Comparison of ENCODE assay signal across 24 cellular contexts in the genomic region with DNA sequence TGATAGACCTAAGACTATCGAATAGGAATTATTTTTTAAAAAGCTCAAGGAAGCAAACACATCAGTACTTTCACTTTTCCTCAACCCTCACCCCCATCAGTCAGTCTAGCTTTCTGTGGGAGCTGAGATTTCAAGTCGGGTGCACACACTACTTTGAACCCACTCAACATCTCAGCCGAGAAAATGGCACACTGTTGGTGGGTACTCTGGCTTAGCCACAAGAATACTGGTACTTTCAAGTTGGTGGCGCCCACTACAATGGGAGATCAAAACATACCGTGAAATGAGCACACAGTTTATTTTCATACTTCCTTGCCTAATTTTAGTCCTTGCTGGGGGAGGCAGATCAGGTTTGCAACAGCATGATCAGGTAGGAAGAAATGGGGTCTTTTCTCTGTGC. TPM values are rescaled to one million over a fixed set of nuclear protein-coding genes. Genes with fewer than 3 reads are reported as not detected.
DNase-seq lines count a peak whose midpoint lies in the region; ATAC-seq and TF ChIP-seq lines count a peak whose summit lies in the region.
"Had no signal": no experiment of that assay in that cellular context is flagged by ENCODE, and none has a peak within 500 bp of the region (broad histone marks: within the 10 kb centered on the region; RNA-seq: fewer than 3 reads in every experiment).

No MANE protein-coding gene starts in this region.

- peak overlapping the region; percentile 69 for H3K4me3 Mint-ChIP-seq in CD8-positive, alpha-beta T cell
- H3K4me3 Mint-ChIP-seq in activated B cell treated with CpG ODN at 0.5 μM for 24 hours (peak overlapping the region; percentile 35), WTC11 (no peak overlapping the region)
- H3K4me3 Mint-ChIP-seq: activated CD8-positive, alpha-beta memory T cell treated with anti-CD3 and anti-CD28 coated beads, Interleukin-2, amount 10 ng/mL, durations not matched to agents 7 days and 5 days had no signal

- CTCF ChIA-PET in CD8-positive, alpha-beta T cell (lab: Charles Lee), result interaction anchor here (0.9 kb wide), 1 partner anchor 49 kb away, joined by 3 read pairs; no protein-coding TSS in a partner anchor
- CTCF ChIA-PET in activated B cell treated with CpG ODN at 0.5 μM for 24 hours (lab: Charles Lee), result no interaction called here
- CTCF ChIA-PET in WTC11 (lab: Charles Lee), result no interaction called here

- H3K4me1 Mint-ChIP-seq in CD8-positive, alpha-beta T cell (ENCODE audit: low read depth), result peaks cover 64% of the 10 kb centered on the region
- H3K4me1 Mint-ChIP-seq in activated B cell treated with CpG ODN at 0.5 μM for 24 hours (peaks cover 11% of the 10 kb centered on the region), WTC11 (peaks cover 8% of the 10 kb centered on the region)

- H3K4me3 ChIP-seq in BLaER1 treated with 17β-estradiol and CSF1 and Interleukin-3, amounts not matched to agents 10 nM and 100 nM, result no peak overlapping the region
- no peak overlapping the region for H3K4me3 ChIP-seq in CD8-positive, alpha-beta T cell (ENCODE audit: low read depth, low read length)
- H3K4me3 ChIP-seq: HAP-1, transverse colon had no signal

- DNase-seq in CD8-positive, alpha-beta T cell, result no peak
- DNase-seq in activated B cell treated with CpG ODN at 0.5 μM for 24 hours, result no peak
- peak; percentile 1 for DNase-seq in activated naive CD8-positive, alpha-beta T cell treated with anti-CD3 and anti-CD28 coated beads, Interleukin-2, amount 50 U/mL, for 16 hours (ENCODE audit: low read depth, low spot score)
- DNase-seq in GDM1 (lab: John Stamatoyannopoulos, UW), result no peak
- DNase-seq in WTC11 (ENCODE audit: low spot score), result no peak
- no peak for DNase-seq in activated gamma-delta T cell treated with Interleukin-2 at 50 U/mL for 16 hours
- DNase-seq: activated CD8-positive, alpha-beta memory T cell treated with anti-CD3 and anti-CD28 coated beads, Interleukin-2, amount 10 ng/mL, durations not matched to agents 7 days and 5 days; amygdala; Calu3; caudate nucleus; EL; erythroblast; NCI-H1105 treated with DMSO at 0.1 percent for 48 hours; NCI-H524 treated with DMSO at 0.1 percent for 48 hours; right cardiac atrium; SW 1271; transverse colon had no signal

- peaks cover 0 to 7% (median 0%) of the 10 kb centered on the region in 11 experiments; a peak in 3 of 22 replicates for H3K9me3 ChIP-seq in BLaER1 treated with 17β-estradiol and CSF1 and Interleukin-3, amounts not matched to agents 10 nM and 100 nM (replicated peaks in 1 of 11)
- H3K9me3 ChIP-seq in CD8-positive, alpha-beta T cell (ENCODE audit: low read length), result no peaks in the 10 kb centered on the region
- H3K9me3 ChIP-seq: HAP-1, transverse colon had no signal

- H3K9me3 Mint-ChIP-seq in CD8-positive, alpha-beta T cell, result no peaks in the 10 kb centered on the region
- H3K9me3 Mint-ChIP-seq in activated B cell treated with CpG ODN at 0.5 μM for 24 hours, result no peaks in the 10 kb centered on the region
- no peaks in the 10 kb centered on the region for H3K9me3 Mint-ChIP-seq in WTC11

- no peaks in the 10 kb centered on the region for H4K20me1 ChIP-seq in BLaER1 treated with 17β-estradiol and CSF1 and Interleukin-3, amounts not matched to agents 10 nM and 100 nM

- intact Hi-C loops in CD8-positive, alpha-beta T cell (cut with DNase I, micrococcal nuclease), result loop anchor here in 1 of 2 experiments (5.0 kb wide), 1 partner anchor 34 kb away; no protein-coding TSS in a partner anchor
- intact Hi-C loops in activated B cell treated with CpG ODN at 0.5 μM for 24 hours (cut with micrococcal nuclease), result loop anchor here (5.0 kb wide), 1 partner anchor 41 kb away; no protein-coding TSS in a partner anchor

- TF ChIP-seq CTCF in CD8-positive, alpha-beta T cell (IDR thresholded peaks at IDR 0.05), result no peak
- no peak for TF ChIP-seq CTCF in activated B cell treated with CpG ODN at 0.5 μM for 24 hours (IDR thresholded peaks at IDR 0.05)
- TF ChIP-seq CTCF in WTC11 (IDR thresholded peaks at IDR 0.05), result no peak

- peaks cover 95 to 99% (median 98%) of the 10 kb centered on the region in 11 experiments for H3K27me3 ChIP-seq in BLaER1 treated with 17β-estradiol and CSF1 and Interleukin-3, amounts not matched to agents 10 nM and 100 nM
- H3K27me3 ChIP-seq in CD8-positive, alpha-beta T cell (ENCODE audit: insufficient read depth, low read length), result no peaks in the 10 kb centered on the region
- H3K27me3 ChIP-seq: transverse colon had no signal

- H3K36me3 Mint-ChIP-seq in CD8-positive, alpha-beta T cell, result peaks cover 20% of the 10 kb centered on the region
- H3K36me3 Mint-ChIP-seq in activated B cell treated with CpG ODN at 0.5 μM for 24 hours (ENCODE audit: low read depth) (peaks cover 8% of the 10 kb centered on the region), WTC11 (no peaks in the 10 kb centered on the region)

- peak overlapping the region in 6 of 11 experiments; percentile 19 to 55 (median 30); a peak in 10 of 22 replicates for H3K4me2 ChIP-seq in BLaER1 treated with 17β-estradiol and CSF1 and Interleukin-3, amounts not matched to agents 10 nM and 100 nM

- H3K9ac ChIP-seq in BLaER1 treated with 17β-estradiol and CSF1 and Interleukin-3, amounts not matched to agents 10 nM and 100 nM, result no peak overlapping the region

- peak; percentile 23 for ATAC-seq in CD8-positive, alpha-beta T cell
- ATAC-seq in activated B cell treated with CpG ODN at 0.5 μM for 24 hours (ENCODE audit: low read depth), result no peak
- no peak for ATAC-seq in WTC11
- ATAC-seq: activated CD8-positive, alpha-beta memory T cell treated with anti-CD3 and anti-CD28 coated beads, Interleukin-2, amount 10 ng/mL, durations not matched to agents 7 days and 5 days; right cardiac atrium had no signal

- POLR2A ChIA-PET in CD8-positive, alpha-beta T cell (lab: Charles Lee), result interaction anchor here (0.7 to 2.5 kb wide), 3 partner anchors 11 to 25 kb away, joined by 3 to 7 read pairs (median 3); no protein-coding TSS in a partner anchor
- POLR2A ChIA-PET in activated B cell treated with CpG ODN at 0.5 μM for 24 hours (lab: Charles Lee) (no interaction called here), WTC11 (lab: Charles Lee) (no interaction called here)

- no peak overlapping the region for H3K27ac ChIP-seq in BLaER1 treated with 17β-estradiol and CSF1 and Interleukin-3, amounts not matched to agents 10 nM and 100 nM
- no peak overlapping the region for H3K27ac ChIP-seq in CD8-positive, alpha-beta T cell (ENCODE audit: low read depth, low read length)
- H3K27ac ChIP-seq: transverse colon, VCaP had no signal

- H3K27me3 Mint-ChIP-seq in CD8-positive, alpha-beta T cell (ENCODE audit: low read depth), result no peaks in the 10 kb centered on the region
- H3K27me3 Mint-ChIP-seq in activated B cell treated with CpG ODN at 0.5 μM for 24 hours, result no peaks in the 10 kb centered on the region
- peaks cover 3% of the 10 kb centered on the region for H3K27me3 Mint-ChIP-seq in WTC11 (ENCODE audit: low read depth)
- H3K27me3 Mint-ChIP-seq: activated CD8-positive, alpha-beta memory T cell treated with anti-CD3 and anti-CD28 coated beads, Interleukin-2, amount 10 ng/mL, durations not matched to agents 7 days and 5 days had no signal

- peak overlapping the region; percentile 89 for H3K27ac Mint-ChIP-seq in CD8-positive, alpha-beta T cell
- H3K27ac Mint-ChIP-seq in activated B cell treated with CpG ODN at 0.5 μM for 24 hours (no peak overlapping the region), WTC11 (no peak overlapping the region)
- H3K27ac Mint-ChIP-seq: activated CD8-positive, alpha-beta memory T cell treated with anti-CD3 and anti-CD28 coated beads, Interleukin-2, amount 10 ng/mL, durations not matched to agents 7 days and 5 days had no signal

- peaks cover 0 to 9% (median 0%) of the 10 kb centered on the region in 10 experiments; a peak in 4 of 20 replicates for H3K4me1 ChIP-seq in BLaER1 treated with 17β-estradiol and CSF1 and Interleukin-3, amounts not matched to agents 10 nM and 100 nM
- peaks cover 54% of the 10 kb centered on the region for H3K4me1 ChIP-seq in CD8-positive, alpha-beta T cell (ENCODE audit: insufficient read depth, low read length)
- H3K4me1 ChIP-seq: transverse colon had no signal

- H3K36me3 ChIP-seq in BLaER1 treated with 17β-estradiol and CSF1 and Interleukin-3, amounts not matched to agents 10 nM and 100 nM, result no peaks in the 10 kb centered on the region
- H3K36me3 ChIP-seq in CD8-positive, alpha-beta T cell (ENCODE audit: insufficient read depth, low read length), result no peaks in the 10 kb centered on the region
- H3K36me3 ChIP-seq: HAP-1, transverse colon had no signal

TF ChIP-seq in WTC11, 78 proteins besides CTCF, POLR2A, EP300 and RAD21 (continues in another document):
- TF ChIP-seq CDX4 (CRISPR knock-in tag; IDR thresholded peaks at IDR 0.05; ENCODE audit: borderline replicate concordance) (no peak), CBFB (CRISPR knock-in tag; IDR thresholded peaks at IDR 0.05; ENCODE audit: low read depth) (no peak), RORB (CRISPR knock-in tag; IDR thresholded peaks at IDR 0.05) (no peak)

RNA-seq across cellular contexts. Expression of gene CD40LG, which starts 10.2 kb away (rescaled TPM):
- total RNA-seq in CD8-positive, alpha-beta T cell, result 1 to 10 TPM; 1.2 to 1.5 TPM
- total RNA-seq in activated B cell treated with CpG ODN at 0.5 μM for 24 hours, result not detected in 2 replicates
- 0.11 TPM in 1 of 3 replicates, not detected in the others for total RNA-seq in WTC11 (2021)
- total RNA-seq: Calu3, frontal cortex, kidney epithelial cell, lung microvascular endothelial cell, osteoblast had no signal
